Comparison of ENCODE assay signal across 11 cellular contexts in genomic region chr19:5994407-5995165, GRCh38.
"Had no signal": no experiment of that assay in that cellular context is flagged by ENCODE, and none has a peak within 500 bp of the region (broad histone marks: within the 10 kb centered on the region; RNA-seq: fewer than 3 reads in every experiment).

No MANE protein-coding gene starts in this region.

- H3K9me3 ChIP-seq: body of pancreas, right atrium auricular region, suprapubic skin had no signal

- H3K9ac ChIP-seq: parathyroid adenoma had no signal

- H3K4me1 ChIP-seq: body of pancreas, parathyroid adenoma had no signal

- DNase-seq: activated CD4-positive, alpha-beta T cell treated with anti-CD3 and anti-CD28 coated beads, Interleukin-2, amount 50 U/mL, for 4 hours; activated T-cell treated with anti-CD3 and anti-CD28 coated beads, Interleukin-2, amount 50 U/mL, for 1 hour; body of pancreas; erythroblast; left colon; mesendoderm; stimulated activated CD4-positive, alpha-beta T cell treated with anti-CD3 and anti-CD28 coated beads, Interleukin-2, amount 100 ng/mL, for 24 hours; stimulated activated naive CD4-positive, alpha-beta T cell treated with Interleukin-2 at 50 U/mL for 16 hours had no signal

- H3K4me3 ChIP-seq: body of pancreas, suprapubic skin had no signal

- H3K27ac ChIP-seq: body of pancreas, parathyroid adenoma, right atrium auricular region, suprapubic skin had no signal

- H3K27me3 ChIP-seq: body of pancreas, right atrium auricular region, suprapubic skin had no signal
